20 cellular contexts compared by ENCODE assay signal in the genomic region with DNA sequence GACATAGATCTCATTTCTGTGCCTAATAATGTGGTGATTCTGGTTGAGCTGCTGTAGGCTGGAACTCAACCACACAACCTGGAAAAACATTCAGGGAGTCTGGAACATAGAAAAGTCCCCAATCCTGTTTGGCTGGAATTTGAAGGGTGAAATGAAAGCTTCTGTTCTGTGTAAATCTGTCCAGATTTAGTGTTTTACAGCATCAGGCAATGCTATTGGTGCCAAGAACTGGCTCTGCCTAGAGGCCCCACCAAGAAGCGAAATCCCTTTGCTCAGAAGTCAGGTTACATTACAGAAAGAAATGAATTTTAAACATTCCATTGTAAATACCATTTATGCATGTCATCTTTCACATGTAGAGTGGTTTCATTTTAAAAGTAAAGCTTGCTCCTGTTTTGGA. TPM values are rescaled to one million over a fixed set of nuclear protein-coding genes. Genes with fewer than 3 reads are reported as not detected.
DNase-seq lines count a peak whose midpoint lies in the region; ATAC-seq and TF ChIP-seq lines count a peak whose summit lies in the region.
"Had no signal": no experiment of that assay in that cellular context is flagged by ENCODE, and none has a peak within 500 bp of the region (broad histone marks: within the 10 kb centered on the region; RNA-seq: fewer than 3 reads in every experiment).

No MANE protein-coding gene starts in this region.

- H3K79me2 ChIP-seq in osteoblast (ENCODE audit: insufficient read depth, low read length): no peaks in the 10 kb centered on the region

- H4K20me1 ChIP-seq in osteoblast (ENCODE audit: insufficient read depth, low read length): no peaks in the 10 kb centered on the region

- no peaks in the 10 kb centered on the region for H3K27me3 ChIP-seq in osteoblast (ENCODE audit: insufficient read depth, low read length)

- H3K36me3 ChIP-seq in osteoblast (ENCODE audit: insufficient read depth, low read length): no peaks in the 10 kb centered on the region
- H3K36me3 ChIP-seq: BLaER1, neural progenitor cell had no signal

- H3K4me1 ChIP-seq in osteoblast (ENCODE audit: insufficient read depth, low read length): peaks cover 8% of the 10 kb centered on the region

- H3K4me3 ChIP-seq in LNCaP clone FGC (ENCODE audit: low read depth, low read length) (no peak overlapping the region), osteoblast (ENCODE audit: insufficient read depth, low read length) (no peak overlapping the region)
- H3K4me3 ChIP-seq: BLaER1, SK-N-MC had no signal

- no peaks in the 10 kb centered on the region for H3K9me3 ChIP-seq in osteoblast (ENCODE audit: low read depth, low read length)

- H3K27ac ChIP-seq in osteoblast (ENCODE audit: low read depth, low read length): no peak overlapping the region
- H3K27ac ChIP-seq: BLaER1, neural progenitor cell, SK-N-MC had no signal

- H2AFZ ChIP-seq in osteoblast (ENCODE audit: low read length): no peak overlapping the region
- H2AFZ ChIP-seq: neural progenitor cell had no signal

- H3K4me2 ChIP-seq in osteoblast (ENCODE audit: insufficient read depth, low read length): peak overlapping the region; percentile 42
- H3K4me2 ChIP-seq: BLaER1 had no signal

- no peak for ATAC-seq in HG03342 (IDR thresholded peaks at IDR 0.05; ENCODE audit: unreplicated experiment)
- ATAC-seq: activated CD4-positive, CD25-positive, alpha-beta regulatory T cell treated with anti-CD3 and anti-CD28 coated beads, Interleukin-2, amount 50 U/mL, for 24 hours; HepG2; left cardiac atrium had no signal

- DNase-seq in EH (ENCODE audit: low read depth) (peak; percentile 80), LNCaP clone FGC (ENCODE audit: low read depth) (peak; percentile 47), dedifferentiated amniotic fluid mesenchymal stem cell (ENCODE audit: extremely low spot score) (peak; percentile 83), osteoblast (ENCODE audit: insufficient read length, low spot score, missing footprints) (peak; percentile 88), activated gamma-delta T cell treated with Interleukin-2 at 50 U/mL for 16 hours (no peak), NCI-H1092 treated with DMSO at 0.1 percent for 48 hours (lab: John Stamatoyannopoulos, UW) (no peak)
- DNase-seq in activated CD4-positive, alpha-beta T cell treated with anti-CD3 and anti-CD28 coated beads for 48 hours: no peak
- DNase-seq: central memory CD4-positive, alpha-beta T cell; effector CD4-positive, alpha-beta T cell; left cardiac atrium; midbrain; NCI-H2107; NCI-H69; T1000 had no signal

- TF ChIP-seq CTCF in LNCaP clone FGC (IDR thresholded peaks at IDR 0.05; ENCODE audit: control insufficient read depth, extremely low read depth, insufficient read depth) (no peak), osteoblast (IDR thresholded peaks at IDR 0.05; ENCODE audit: extremely low read depth, low read depth, low read length) (no peak)

RNA-seq across cellular contexts. Expression of a gene that starts 56.3 kb away (rescaled TPM):
- not detected in 2 replicates for total RNA-seq in osteoblast
- total RNA-seq: HepG2, left cardiac atrium had no signal

Comparison
In these comparisons a context has a peak if more than half of its experiments do, and no peak if none do; other contexts are left out.
1. DNase-seq: peak in EH (single experiment), LNCaP clone FGC (single experiment), dedifferentiated amniotic fluid mesenchymal stem cell (single experiment) and osteoblast (single experiment); none in activated gamma-delta T cell treated with Interleukin-2 at 50 U/mL for 16 hours (single experiment), NCI-H1092 treated with DMSO at 0.1 percent for 48 hours (single experiment) and activated CD4-positive, alpha-beta T cell treated with anti-CD3 and anti-CD28 coated beads for 48 hours (single experiment).